Comparison of ENCODE assay signal across 8 cellular contexts in the genomic region with DNA sequence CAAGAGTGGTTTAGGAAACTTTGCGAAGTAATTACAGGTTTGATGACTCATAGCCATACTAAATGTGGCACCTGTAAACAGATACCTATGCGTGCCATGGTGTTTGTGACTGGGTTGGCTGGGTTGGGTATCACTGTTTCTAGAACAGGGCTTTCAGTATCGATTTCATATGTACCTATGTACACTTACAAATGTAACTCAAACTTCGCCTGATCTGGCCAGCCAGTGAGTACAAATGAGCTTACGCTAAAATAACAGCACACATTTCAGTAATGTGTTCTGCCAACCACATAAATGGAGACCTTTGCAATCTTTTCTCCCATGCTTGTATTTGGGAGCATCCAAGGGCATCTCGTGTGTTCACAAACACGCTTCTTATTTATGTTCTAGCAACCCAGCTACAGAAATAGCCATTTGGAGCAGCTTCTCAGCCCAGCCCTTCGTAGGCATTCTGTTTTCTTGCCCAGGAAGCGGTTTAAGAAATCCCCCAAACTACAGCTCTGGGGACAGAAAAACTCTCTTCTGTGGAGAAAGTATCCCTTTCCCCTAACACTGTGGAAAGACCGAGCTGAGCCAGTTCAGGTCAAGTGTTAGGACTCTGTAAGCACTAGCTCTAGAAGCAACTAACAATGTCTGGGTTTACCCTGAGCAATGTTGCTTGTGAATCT. TPM values are rescaled to one million over a fixed set of nuclear protein-coding genes. Genes with fewer than 3 reads are reported as not detected.
DNase-seq lines count a peak whose midpoint lies in the region; ATAC-seq lines count a peak whose summit lies in the region.

No MANE protein-coding gene starts in this region.

- ATAC-seq in HG03469 (IDR thresholded peaks at IDR 0.05; ENCODE audit: unreplicated experiment), result peak; percentile 93

- in situ Hi-C loops in GM23248 (cut with MboI), result no loop called here

- no peaks in the 10 kb centered on the region for H3K27me3 ChIP-seq in GM23248 (replicated peaks; ENCODE audit: insufficient read depth)

- H2AFZ ChIP-seq in GM23248, result no peak overlapping the region

- H3K9ac ChIP-seq in GM23248, result no peak overlapping the region

- no peak overlapping the region for H3K4me3 ChIP-seq in GM23248

- H3K4me2 ChIP-seq in GM23248 (ENCODE audit: unreplicated experiment), result no peak overlapping the region

- no peak overlapping the region for H3K27ac ChIP-seq in GM23248

- no peaks in the 10 kb centered on the region for H3K9me3 ChIP-seq in GM23248 (ENCODE audit: low read depth)

- WGBS in GM23248 (ENCODE audit: low coverage in 1 of 2, low lambda C conversion rate in 2 of 2, missing lambda C conversion rate in 2 of 2), 2 experiments, result 93 to 97% methylated on average over 10 of the region's 10 CpGs

- H3K4me1 ChIP-seq in GM23248 (ENCODE audit: insufficient read depth), result peaks cover 9% of the 10 kb centered on the region

- no peaks in the 10 kb centered on the region for H4K20me1 ChIP-seq in GM23248 (ENCODE audit: insufficient read depth)

- H3K36me3 ChIP-seq in GM23248 (ENCODE audit: low read depth), result no peaks in the 10 kb centered on the region

- DNase-seq in activated naive CD4-positive, alpha-beta T cell treated with Interleukin-2 at 50 U/mL for 16 hours, result peak; percentile 75
- DNase-seq in activated naive CD4-positive, alpha-beta T cell (lab: John Stamatoyannopoulos, UW), result no peak
- DNase-seq in activated T-cell treated with anti-CD3 and anti-CD28 coated beads for 24 hours (ENCODE audit: low read depth), result peak; percentile 46
- DNase-seq in renal cortical epithelial cell (ENCODE audit: low read depth), result peak; percentile 44
- no peak for DNase-seq in iPS-NIHi7 (ENCODE audit: extremely low spot score)
- no peak for DNase-seq in GM23248
- no peak for DNase-seq in NCI-H82 treated with DMSO at 0.1 percent for 48 hours (lab: John Stamatoyannopoulos, UW; ENCODE audit: unreplicated experiment)

- H3K79me2 ChIP-seq in GM23248 (ENCODE audit: insufficient read depth), result no peaks in the 10 kb centered on the region

- H3K9me2 ChIP-seq in GM23248 (ENCODE audit: insufficient read depth), result no peaks in the 10 kb centered on the region

- H3F3A ChIP-seq in GM23248 (ENCODE audit: insufficient read depth), result no peaks in the 10 kb centered on the region

RNA-seq across cellular contexts. Expression of a gene that starts 42.3 kb away (rescaled TPM):
- total RNA-seq in renal cortical epithelial cell, result 6.4 and 9.2 TPM in 2 replicates
- total RNA-seq in GM23248 (2014; rRNA removed; shearing (Covaris generic)), result 7.3 and 30.0 TPM in 2 replicates
- 7.5 and 9.9 TPM in 2 replicates for polyA plus RNA-seq in GM23248 (2016; fragmentation: Nextera tagmentation; extraction: Ambion mirVana)

Comparison
In these comparisons a context has a peak if more than half of its experiments do, and no peak if none do; other contexts are left out.
1. DNase-seq: peak in activated naive CD4-positive, alpha-beta T cell treated with Interleukin-2 at 50 U/mL for 16 hours (single experiment), activated T-cell treated with anti-CD3 and anti-CD28 coated beads for 24 hours (single experiment) and renal cortical epithelial cell (single experiment); none in activated naive CD4-positive, alpha-beta T cell (0 of 4), iPS-NIHi7 (single experiment), GM23248 (single experiment) and NCI-H82 treated with DMSO at 0.1 percent for 48 hours (single experiment).